In the genomic region with DNA sequence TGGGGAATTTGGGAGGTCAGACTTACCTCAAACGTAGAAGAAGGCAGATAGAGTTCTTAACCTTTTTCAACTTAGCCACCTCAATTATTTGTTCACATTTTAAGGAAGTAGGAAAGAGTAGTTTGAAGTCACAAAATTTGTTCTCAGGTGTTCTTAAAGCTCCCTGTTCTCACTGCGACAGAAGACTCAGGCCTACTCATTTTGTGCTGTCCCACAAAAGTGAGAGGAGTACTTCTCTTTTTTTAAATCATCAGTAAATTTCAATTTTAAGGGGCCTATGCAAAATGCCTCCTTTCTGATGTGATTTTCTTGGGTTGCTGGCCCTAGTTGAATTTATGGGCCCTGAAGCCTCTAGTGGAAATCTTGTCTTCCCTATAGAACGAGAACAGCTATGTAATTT, we compare ENCODE assay signal across 23 cellular contexts.
DNase-seq lines count a peak whose midpoint lies in the region; ATAC-seq and TF ChIP-seq lines count a peak whose summit lies in the region.
"Had no signal": no experiment of that assay in that cellular context is flagged by ENCODE, and none has a peak within 500 bp of the region (broad histone marks: within the 10 kb centered on the region; RNA-seq: fewer than 3 reads in every experiment).

No MANE protein-coding gene starts in this region.

- no peaks in the 10 kb centered on the region for H3K27me3 Mint-ChIP-seq in nephron progenitor cell (ENCODE audit: low read depth, poor library complexity)
- H3K27me3 Mint-ChIP-seq: CD4-positive, CD25-positive, alpha-beta regulatory T cell; effector memory CD8-positive, alpha-beta T cell had no signal

- H3K4me3 Mint-ChIP-seq in nephron progenitor cell = no peak overlapping the region
- H3K4me3 Mint-ChIP-seq: CD4-positive, CD25-positive, alpha-beta regulatory T cell; effector memory CD8-positive, alpha-beta T cell; GM23338; immature natural killer cell had no signal

- peak; percentile 13 for DNase-seq in GM20000 (ENCODE audit: low spot score)
- DNase-seq in NCI-H82 treated with DMSO at 0.1 percent for 48 hours (lab: John Stamatoyannopoulos, UW; ENCODE audit: unreplicated experiment) = no peak
- DNase-seq in nephron progenitor cell = no peak
- DNase-seq: activated CD4-positive, alpha-beta T cell treated with anti-CD3 and anti-CD28 coated beads for 48 hours; activated naive CD4-positive, alpha-beta T cell treated with Interleukin-2 at 50 U/mL for 16 hours; anterior cingulate cortex; CD4-positive, CD25-positive, alpha-beta regulatory T cell; effector memory CD8-positive, alpha-beta T cell; head of caudate nucleus; immature natural killer cell; NCI-H2081 treated with DMSO at 0.1 percent for 48 hours; NCI-H69; ovary; SK-N-SH; stimulated activated CD4-positive, alpha-beta T cell treated with anti-CD3 and anti-CD28 coated beads, Interleukin-2, amount 100 ng/mL, for 24 hours; T1000 had no signal

- no peak for TF ChIP-seq CTCF in GM20000 (IDR thresholded peaks at IDR 0.05; ENCODE audit: extremely low read depth, missing control alignments)
- TF ChIP-seq CTCF in nephron progenitor cell (IDR thresholded peaks at IDR 0.05) = no peak

- no peaks in the 10 kb centered on the region for H3K4me1 Mint-ChIP-seq in nephron progenitor cell
- H3K4me1 Mint-ChIP-seq: immature natural killer cell had no signal

- no peak overlapping the region for H3K27ac Mint-ChIP-seq in nephron progenitor cell
- H3K27ac Mint-ChIP-seq: CD4-positive, CD25-positive, alpha-beta regulatory T cell; effector memory CD8-positive, alpha-beta T cell; GM23338; immature natural killer cell had no signal

- H3K9me3 Mint-ChIP-seq in nephron progenitor cell = peaks cover 7% of the 10 kb centered on the region
- H3K9me3 Mint-ChIP-seq: effector memory CD8-positive, alpha-beta T cell; GM23338 had no signal

- peaks cover 49% of the 10 kb centered on the region for H3K36me3 Mint-ChIP-seq in nephron progenitor cell (ENCODE audit: low read depth)

- peak; percentile 61 for ATAC-seq in GM18502 (IDR thresholded peaks at IDR 0.05; ENCODE audit: poor library complexity, unreplicated experiment)
- ATAC-seq in HG02884 (IDR thresholded peaks at IDR 0.05; ENCODE audit: unreplicated experiment) = peak; percentile 79
- peak; percentile 50 for ATAC-seq in HG03565 (IDR thresholded peaks at IDR 0.05; ENCODE audit: unreplicated experiment)
- ATAC-seq in GM18517 (IDR thresholded peaks at IDR 0.05; ENCODE audit: unreplicated experiment) = no peak
- no peak for ATAC-seq in GM21576 (IDR thresholded peaks at IDR 0.05; ENCODE audit: unreplicated experiment)
- ATAC-seq: effector memory CD8-positive, alpha-beta T cell; GM23338; Panc1 had no signal

Comparison
In these comparisons a context has a peak if more than half of its experiments do, and no peak if none do; other contexts are left out.
1. ATAC-seq: peak in GM18502 (single experiment), HG02884 (single experiment) and HG03565 (single experiment); none in GM18517 (single experiment) and GM21576 (single experiment).